8 cellular contexts compared by ENCODE assay signal in genomic region chr4:153127773-153128494, GRCh38.
DNase-seq lines count a peak whose midpoint lies in the region; ATAC-seq and TF ChIP-seq lines count a peak whose summit lies in the region.

No MANE protein-coding gene starts in this region.

- TF ChIP-seq CTCF in upper lobe of right lung (IDR thresholded peaks at IDR 0.05) = peak; percentile 89

- H3K4me3 ChIP-seq in HAP-1 (peak overlapping the region; percentile 15), upper lobe of right lung (peak overlapping the region; percentile 12)

- no peak overlapping the region for H3K27ac ChIP-seq in upper lobe of right lung

- H3K36me3 ChIP-seq in HAP-1 (replicated peaks) (no peaks in the 10 kb centered on the region), upper lobe of right lung (no peaks in the 10 kb centered on the region)

- peak; percentile 85 for DNase-seq in DMS 273 (lab: John Stamatoyannopoulos, UW; ENCODE audit: unreplicated experiment)
- peak; percentile 96 for DNase-seq in HAP-1 (ENCODE audit: low spot score in 2 of 2)
- peak; percentile 51 for DNase-seq in NCI-H1105 (lab: John Stamatoyannopoulos, UW)
- DNase-seq in SKM-1 treated with dmso at 0.1 percent for 144 hours (lab: John Stamatoyannopoulos, UW; ENCODE audit: unreplicated experiment) = peak; percentile 64
- peak; percentile 75 for DNase-seq in activated naive CD8-positive, alpha-beta T cell treated with anti-CD3 and anti-CD28 coated beads for 36 hours
- peak; percentile 83 for DNase-seq in Right ventricle myocardium superior
- DNase-seq in posterior cingulate gyrus = peak; percentile 78 to 98 (median 92)
- DNase-seq in upper lobe of right lung = peak; percentile 81

- peaks cover 3% of the 10 kb centered on the region for H3K9me3 Mint-ChIP-seq in activated naive CD8-positive, alpha-beta T cell treated with anti-CD3 and anti-CD28 coated beads for 36 hours

- peaks cover 7% of the 10 kb centered on the region for H3K4me1 Mint-ChIP-seq in activated naive CD8-positive, alpha-beta T cell treated with anti-CD3 and anti-CD28 coated beads for 36 hours

- H3K9me3 ChIP-seq in HAP-1 = no peaks in the 10 kb centered on the region
- no peaks in the 10 kb centered on the region for H3K9me3 ChIP-seq in upper lobe of right lung

- intact Hi-C loops in Right ventricle myocardium superior (cut with DNase I) = loop anchor here (2.0 to 5.0 kb wide), 2 partner anchors 46 to 281 kb away; no protein-coding TSS in a partner anchor
- intact Hi-C loops in posterior cingulate gyrus (cut with DNase I) = loop anchor here (1.0 to 2.0 kb wide), 2 partner anchors 45 to 279 kb away; no protein-coding TSS in a partner anchor
- intact Hi-C loops in upper lobe of right lung (cut with DNase I) = no loop called here

- ATAC-seq in Right ventricle myocardium superior (ENCODE audit: poor library complexity) (peak; percentile 94), upper lobe of right lung (peak; percentile 93)

- peaks cover 7% of the 10 kb centered on the region for H3K4me1 ChIP-seq in HAP-1
- peaks cover 3% of the 10 kb centered on the region for H3K4me1 ChIP-seq in upper lobe of right lung

- in situ Hi-C loops in HAP-1 (cut with MboI; ENCODE audit: low sequenced_read_pairs) = loop anchor here (5.0 kb wide), 2 partner anchors 46 to 281 kb away; no protein-coding TSS in a partner anchor

- H3K27me3 Mint-ChIP-seq in activated naive CD8-positive, alpha-beta T cell treated with anti-CD3 and anti-CD28 coated beads for 36 hours = peaks cover 3% of the 10 kb centered on the region

- no peaks in the 10 kb centered on the region for H3K27me3 ChIP-seq in HAP-1 (ENCODE audit: low read depth)
- no peaks in the 10 kb centered on the region for H3K27me3 ChIP-seq in upper lobe of right lung

- H3K36me3 Mint-ChIP-seq in activated naive CD8-positive, alpha-beta T cell treated with anti-CD3 and anti-CD28 coated beads for 36 hours = no peaks in the 10 kb centered on the region

- H3K27ac Mint-ChIP-seq in activated naive CD8-positive, alpha-beta T cell treated with anti-CD3 and anti-CD28 coated beads for 36 hours = no peak overlapping the region

- no peak overlapping the region for H3K4me3 Mint-ChIP-seq in activated naive CD8-positive, alpha-beta T cell treated with anti-CD3 and anti-CD28 coated beads for 36 hours
